ENCODE assay signal across 8 cellular contexts in the genomic region with DNA sequence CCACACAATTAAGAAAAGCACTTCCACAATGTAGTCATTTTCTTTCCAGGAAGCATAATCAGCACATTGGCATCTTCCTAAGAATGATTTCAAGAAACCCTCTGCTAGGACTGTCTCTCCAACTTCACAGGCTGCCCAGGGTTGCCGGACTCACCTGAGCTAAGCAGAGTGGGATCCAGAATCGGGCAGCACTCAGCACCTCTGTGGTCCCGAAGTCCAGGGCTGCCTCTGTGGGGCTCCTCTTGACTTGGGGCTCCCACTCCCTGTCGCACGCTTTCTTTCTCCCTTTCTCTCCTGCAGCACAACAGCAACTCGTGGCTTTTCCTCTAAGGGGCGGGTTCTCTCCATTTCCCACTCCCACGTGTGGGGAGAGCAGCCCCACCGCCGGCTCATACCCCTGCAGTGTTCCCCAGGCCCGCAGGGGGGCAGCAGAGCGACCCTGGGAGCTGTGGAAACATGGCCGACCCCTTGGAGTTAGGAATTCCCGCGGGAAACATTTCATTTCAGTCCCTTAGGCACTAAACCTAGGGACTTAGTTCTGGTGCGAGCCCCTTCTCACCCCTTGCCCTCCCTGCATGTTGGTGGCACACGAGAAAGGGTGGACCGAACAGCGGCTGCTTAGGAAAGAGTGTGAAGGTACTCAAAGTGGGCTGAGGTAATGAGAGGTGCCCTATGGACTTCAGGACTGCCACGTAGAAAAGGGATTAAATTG. TPM values are rescaled to one million over a fixed set of nuclear protein-coding genes. Genes with fewer than 3 reads are reported as not detected.
DNase-seq lines count a peak whose midpoint lies in the region; ATAC-seq and TF ChIP-seq lines count a peak whose summit lies in the region.

TMEM272 (minus strand) TSS at position 316 of the 712 bp plus-strand sequence. CDS start 6,647 bp downstream, outside the sequence.

- no peaks in the 10 kb centered on the region for H3K9me3 ChIP-seq in subcutaneous abdominal adipose tissue (ENCODE audit: control insufficient read depth in 5 of 5, low read length in 5 of 5)

- no peaks in the 10 kb centered on the region for H3K36me3 Mint-ChIP-seq in activated CD8-positive, alpha-beta memory T cell treated with anti-CD3 and anti-CD28 coated beads, Interleukin-2, amount 10 ng/mL, durations not matched to agents 7 days and 5 days

- no peak within 1 kb of the TSS for H3K9ac ChIP-seq in subcutaneous abdominal adipose tissue (ENCODE audit: low read length in 5 of 5)

- no peaks in the 10 kb centered on the region for H3K9me3 Mint-ChIP-seq in activated CD8-positive, alpha-beta memory T cell treated with anti-CD3 and anti-CD28 coated beads, Interleukin-2, amount 10 ng/mL, durations not matched to agents 7 days and 5 days (ENCODE audit: low read depth)

- H3K4me3 ChIP-seq in epithelial cell of proximal tubule (ENCODE audit: low read depth, low read length) (peak within 1 kb of the TSS; percentile 43), subcutaneous abdominal adipose tissue (ENCODE audit: low read depth in 1 of 5, low read length in 5 of 5) (peak within 1 kb of the TSS in 3 of 5 donors; percentile 30 to 38 (median 37))

- no peaks in the 10 kb centered on the region for H3K36me3 ChIP-seq in subcutaneous abdominal adipose tissue (ENCODE audit: control insufficient read depth in 5 of 5, insufficient read depth in 5 of 5, low read length in 5 of 5)

- peaks cover 0 to 6% (median 6%) of the 10 kb centered on the region in 5 donors for H3K4me1 ChIP-seq in subcutaneous abdominal adipose tissue (ENCODE audit: control insufficient read depth in 5 of 5, insufficient read depth in 5 of 5, low read length in 5 of 5)

- peaks cover 10% of the 10 kb centered on the region for H3K4me1 Mint-ChIP-seq in activated CD8-positive, alpha-beta memory T cell treated with anti-CD3 and anti-CD28 coated beads, Interleukin-2, amount 10 ng/mL, durations not matched to agents 7 days and 5 days

- DNase-seq in C1 segment of cervical spinal cord (lab: John Stamatoyannopoulos, UW) = peak in 10 of 14 donors; percentile 10 to 55 (median 25)
- peak; percentile 54 for DNase-seq in NCI-H2171 (lab: John Stamatoyannopoulos, UW)
- DNase-seq in activated CD8-positive, alpha-beta memory T cell treated with anti-CD3 and anti-CD28 coated beads, Interleukin-2, amount 10 ng/mL, durations not matched to agents 7 days and 5 days = no peak
- no peak for DNase-seq in epithelial cell of proximal tubule (ENCODE audit: low read depth)
- DNase-seq in myocyte (ENCODE audit: low read depth) = peak; percentile 57

- no peak within 1 kb of the TSS for H3K27ac ChIP-seq in subcutaneous abdominal adipose tissue (ENCODE audit: low read depth, low read length)

- CTCF ChIA-PET in activated CD8-positive, alpha-beta memory T cell treated with anti-CD3 and anti-CD28 coated beads, Interleukin-2, amount 10 ng/mL, durations not matched to agents 7 days and 5 days (lab: Charles Lee) = interaction anchor here (0.5 to 2.6 kb wide), 17 partner anchors 9 to 283 kb away, joined by 3 to 13 read pairs (median 3); no protein-coding TSS in a partner anchor

- H3K4me3 Mint-ChIP-seq in activated CD8-positive, alpha-beta memory T cell treated with anti-CD3 and anti-CD28 coated beads, Interleukin-2, amount 10 ng/mL, durations not matched to agents 7 days and 5 days = peak within 1 kb of the TSS; percentile 12

- ATAC-seq in GM21447 (IDR thresholded peaks at IDR 0.05; ENCODE audit: unreplicated experiment) (peak; percentile 63), GM21390 (IDR thresholded peaks at IDR 0.05; ENCODE audit: unreplicated experiment) (no peak)
- peak; percentile 67 for ATAC-seq in activated CD8-positive, alpha-beta memory T cell treated with anti-CD3 and anti-CD28 coated beads, Interleukin-2, amount 10 ng/mL, durations not matched to agents 7 days and 5 days

- peaks cover 0 to 8% (median 0%) of the 10 kb centered on the region in 5 donors for H3K27me3 ChIP-seq in subcutaneous abdominal adipose tissue (ENCODE audit: control insufficient read depth in 5 of 5, insufficient read depth in 4 of 5, low read length in 5 of 5)

- TF ChIP-seq CTCF in epithelial cell of proximal tubule (conservative IDR thresholded peaks at IDR 0.05; ENCODE audit: low read depth, low read length) = peak; percentile 96

- H3K27ac Mint-ChIP-seq in activated CD8-positive, alpha-beta memory T cell treated with anti-CD3 and anti-CD28 coated beads, Interleukin-2, amount 10 ng/mL, durations not matched to agents 7 days and 5 days = no peak within 1 kb of the TSS

- peaks cover 22% of the 10 kb centered on the region for H3K27me3 Mint-ChIP-seq in activated CD8-positive, alpha-beta memory T cell treated with anti-CD3 and anti-CD28 coated beads, Interleukin-2, amount 10 ng/mL, durations not matched to agents 7 days and 5 days

RNA-seq across cellular contexts. Expression of gene TMEM272, which starts in this region (rescaled TPM):
- total RNA-seq in activated CD8-positive, alpha-beta memory T cell treated with anti-CD3 and anti-CD28 coated beads, Interleukin-2, amount 10 ng/mL, durations not matched to agents 7 days and 5 days = under 1 TPM; 0.09 TPM
- total RNA-seq in epithelial cell of proximal tubule = not detected in 2 replicates
- not detected in 2 replicates for total RNA-seq in myocyte
- 0.03 TPM for polyA plus RNA-seq in myocyte (2012)

Comparison
In these comparisons a context has a peak if more than half of its experiments do, and no peak if none do; other contexts are left out.
1. Peak in ATAC-seq in activated CD8-positive, alpha-beta memory T cell treated with anti-CD3 and anti-CD28 coated beads, Interleukin-2, amount 10 ng/mL, durations not matched to agents 7 days and 5 days; RNA of the gene not detected or under 1 TPM.
2. Peak in DNase-seq in myocyte; RNA of the gene not detected or under 1 TPM.
3. DNase-seq: peak in C1 segment of cervical spinal cord (10 of 14) and NCI-H2171 (single experiment); none in activated CD8-positive, alpha-beta memory T cell treated with anti-CD3 and anti-CD28 coated beads, Interleukin-2, amount 10 ng/mL, durations not matched to agents 7 days and 5 days (single experiment) and epithelial cell of proximal tubule (single experiment).